Comparison of ENCODE assay signal across 15 cellular contexts in genomic region chrX:110741213-110741796, GRCh38. TPM values are rescaled to one million over a fixed set of nuclear protein-coding genes. Genes with fewer than 3 reads are reported as not detected.
DNase-seq lines count a peak whose midpoint lies in the region; ATAC-seq, FAIRE-seq and TF ChIP-seq lines count a peak whose summit lies in the region.
"Had no signal": no experiment of that assay in that cellular context is flagged by ENCODE, and none has a peak within 500 bp of the region (broad histone marks: within the 10 kb centered on the region; RNA-seq: fewer than 3 reads in every experiment).

No MANE protein-coding gene starts in this region.

- no peak for ATAC-seq in left lobe of liver
- ATAC-seq: effector memory CD8-positive, alpha-beta T cell had no signal

- H3K27me3 ChIP-seq in bronchial epithelial cell (ENCODE audit: control insufficient read depth, insufficient read depth, low read length): no peaks in the 10 kb centered on the region
- H3K27me3 ChIP-seq: thyroid gland had no signal

- intact Hi-C loops in cardiac septum (cut with DNase I): no loop called here

- no peak overlapping the region for H3K4me3 ChIP-seq in bronchial epithelial cell (ENCODE audit: low read depth, low read length)
- H3K4me3 ChIP-seq: adrenal gland, thyroid gland had no signal

- DNase-seq in AG08396 (ENCODE audit: low spot score) (peak; percentile 8), HS-27A (ENCODE audit: low read depth) (peak; percentile 22), bronchial epithelial cell (ENCODE audit: low read depth) (peak; percentile 67), islet precursor cell (peak; percentile 86), NCI-H1694 (lab: John Stamatoyannopoulos, UW) (no peak), left lobe of liver (ENCODE audit: low spot score) (no peak), cardiac septum (ENCODE audit: low spot score) (no peak), GDM1 (lab: John Stamatoyannopoulos, UW) (no peak)
- DNase-seq: adrenal gland; effector memory CD8-positive, alpha-beta T cell; MM.1S; NCI-H446; Right ventricle myocardium superior; thyroid gland had no signal

- no peak for TF ChIP-seq CTCF in bronchial epithelial cell (IDR thresholded peaks at IDR 0.05; ENCODE audit: insufficient read depth, low read length, severe bottlenecking)

- FAIRE-seq in bronchial epithelial cell (lab: Jason Lieb, UNC): no peak

- no peaks in the 10 kb centered on the region for H3K36me3 ChIP-seq in bronchial epithelial cell (ENCODE audit: control insufficient read depth, insufficient read depth, low read length)
- H3K36me3 ChIP-seq: adrenal gland, thyroid gland had no signal

RNA-seq across cellular contexts. Expression of gene CHRDL1, which starts 54.3 kb away (rescaled TPM):
- total RNA-seq in bronchial epithelial cell (not detected in 2 replicates), left lobe of liver (0.28 TPM), cardiac septum (3.7 TPM)
- total RNA-seq: myocyte had no signal

Comparison
In these comparisons a context has a peak if more than half of its experiments do, and no peak if none do; other contexts are left out.
1. DNase-seq: peak in AG08396 (single experiment), HS-27A (single experiment), bronchial epithelial cell (single experiment) and islet precursor cell (single experiment); none in NCI-H1694 (single experiment), left lobe of liver (single experiment), cardiac septum (single experiment) and GDM1 (single experiment).